In genomic region chr6:134162932-134163331, GRCh38 we compare ENCODE assay signal across 27 cellular contexts.
"Had no signal": no experiment of that assay in that cellular context is flagged by ENCODE, and none has a peak within 500 bp of the region (broad histone marks: within the 10 kb centered on the region; RNA-seq: fewer than 3 reads in every experiment).

No MANE protein-coding gene starts in this region.

- H3K27me3 ChIP-seq: esophagus squamous epithelium, heart right ventricle, pancreas, spleen, tibial nerve, vagina had no signal

- H3K4me1 ChIP-seq: esophagus squamous epithelium, heart right ventricle, left ventricle myocardium inferior, psoas muscle, spleen, tibial nerve, vagina had no signal

- H3K27ac Mint-ChIP-seq: activated B cell treated with CpG ODN at 0.5 μM for 24 hours; activated CD8-positive, alpha-beta memory T cell treated with anti-CD3 and anti-CD28 coated beads, Interleukin-2, amount 10 ng/mL, durations not matched to agents 7 days and 5 days; activated CD8-positive, alpha-beta T cell treated with anti-CD3 and anti-CD28 coated beads, Interleukin-2, amount 10 ng/mL, durations not matched to agents 7 days and 5 days; activated naive CD4-positive, alpha-beta T cell treated with anti-CD3 and anti-CD28 coated beads, Interleukin-2, amount 50 U/mL, for 24 hours; activated naive CD8-positive, alpha-beta T cell treated with anti-CD3 and anti-CD28 coated beads, Interleukin-2, amount 50 U/mL, for 24 hours; activated T-helper 2 cell treated with anti-CD3 and anti-CD28 coated beads, Interferon-gamma antibody, Interleukin-2, Interleukin-4, amounts not matched to agents 10 μg/mL and 5 μg/mL and 100 μg/mL, durations not matched to agents 14 hours and 24 hours and 36 hours had no signal

- DNase-seq: activated B cell treated with CpG ODN at 0.5 μM for 24 hours; activated CD8-positive, alpha-beta memory T cell treated with anti-CD3 and anti-CD28 coated beads, Interleukin-2, amount 10 ng/mL, durations not matched to agents 7 days and 5 days; activated CD8-positive, alpha-beta T cell treated with anti-CD3 and anti-CD28 coated beads, Interleukin-2, amount 10 ng/mL, durations not matched to agents 7 days and 5 days; activated naive CD8-positive, alpha-beta T cell treated with anti-CD3 and anti-CD28 coated beads, Interleukin-2, amount 50 U/mL, for 24 hours; activated T-cell treated with anti-CD3 and anti-CD28 coated beads, Interleukin-2, amount 50 U/mL, for 48 hours; amygdala; effector CD8-positive, alpha-beta T cell; esophagus squamous epithelium; foreskin melanocyte; heart right ventricle; left ventricle myocardium inferior; nucleus accumbens; pancreas; psoas muscle; spleen; stimulated activated naive CD4-positive, alpha-beta T cell; T-helper 2 cell had no signal

- H3K4me1 Mint-ChIP-seq: activated B cell treated with CpG ODN at 0.5 μM for 24 hours; activated CD8-positive, alpha-beta memory T cell treated with anti-CD3 and anti-CD28 coated beads, Interleukin-2, amount 10 ng/mL, durations not matched to agents 7 days and 5 days; activated naive CD4-positive, alpha-beta T cell treated with anti-CD3 and anti-CD28 coated beads, Interleukin-2, amount 50 U/mL, for 24 hours; activated naive CD8-positive, alpha-beta T cell treated with anti-CD3 and anti-CD28 coated beads, Interleukin-2, amount 50 U/mL, for 24 hours; central memory CD8-positive, alpha-beta T cell; neural crest cell had no signal

- FAIRE-seq: bronchial epithelial cell, colon, islet of Langerhans, pancreas had no signal

- H3K4me3 ChIP-seq: esophagus squamous epithelium, heart right ventricle, left ventricle myocardium inferior, pancreas, psoas muscle, spleen, tibial nerve, vagina had no signal

- H3K36me3 ChIP-seq: pancreas, vagina had no signal

- H3K9me3 Mint-ChIP-seq: activated B cell treated with CpG ODN at 0.5 μM for 24 hours; activated naive CD4-positive, alpha-beta T cell treated with anti-CD3 and anti-CD28 coated beads, Interleukin-2, amount 50 U/mL, for 24 hours; activated naive CD8-positive, alpha-beta T cell treated with anti-CD3 and anti-CD28 coated beads, Interleukin-2, amount 50 U/mL, for 24 hours; activated T-helper 2 cell treated with anti-CD3 and anti-CD28 coated beads, Interferon-gamma antibody, Interleukin-2, Interleukin-4, amounts not matched to agents 10 μg/mL and 5 μg/mL and 100 μg/mL, durations not matched to agents 14 hours and 24 hours and 36 hours; central memory CD8-positive, alpha-beta T cell had no signal

- ATAC-seq: activated CD8-positive, alpha-beta memory T cell treated with anti-CD3 and anti-CD28 coated beads, Interleukin-2, amount 10 ng/mL, durations not matched to agents 7 days and 5 days; activated CD8-positive, alpha-beta T cell treated with anti-CD3 and anti-CD28 coated beads, Interleukin-2, amount 10 ng/mL, durations not matched to agents 7 days and 5 days; activated naive CD8-positive, alpha-beta T cell treated with anti-CD3 and anti-CD28 coated beads, Interleukin-2, amount 50 U/mL, for 24 hours; psoas muscle had no signal

- H3K9me3 ChIP-seq: esophagus squamous epithelium, heart right ventricle, left ventricle myocardium inferior, pancreas, psoas muscle, spleen, tibial nerve, vagina had no signal

- H3K27me3 Mint-ChIP-seq: activated B cell treated with CpG ODN at 0.5 μM for 24 hours; activated CD8-positive, alpha-beta memory T cell treated with anti-CD3 and anti-CD28 coated beads, Interleukin-2, amount 10 ng/mL, durations not matched to agents 7 days and 5 days; activated naive CD4-positive, alpha-beta T cell treated with anti-CD3 and anti-CD28 coated beads, Interleukin-2, amount 50 U/mL, for 24 hours; activated naive CD8-positive, alpha-beta T cell treated with anti-CD3 and anti-CD28 coated beads, Interleukin-2, amount 50 U/mL, for 24 hours had no signal

- H3K36me3 Mint-ChIP-seq: activated CD8-positive, alpha-beta memory T cell treated with anti-CD3 and anti-CD28 coated beads, Interleukin-2, amount 10 ng/mL, durations not matched to agents 7 days and 5 days had no signal

- H3K27ac ChIP-seq: epithelial cell of prostate, esophagus squamous epithelium, heart right ventricle, left ventricle myocardium inferior, pancreas, psoas muscle, spleen, tibial nerve, vagina had no signal

- H3K4me3 Mint-ChIP-seq: activated B cell treated with CpG ODN at 0.5 μM for 24 hours; activated CD8-positive, alpha-beta memory T cell treated with anti-CD3 and anti-CD28 coated beads, Interleukin-2, amount 10 ng/mL, durations not matched to agents 7 days and 5 days; activated CD8-positive, alpha-beta T cell treated with anti-CD3 and anti-CD28 coated beads, Interleukin-2, amount 10 ng/mL, durations not matched to agents 7 days and 5 days; activated naive CD4-positive, alpha-beta T cell treated with anti-CD3 and anti-CD28 coated beads, Interleukin-2, amount 50 U/mL, for 24 hours; activated naive CD8-positive, alpha-beta T cell treated with anti-CD3 and anti-CD28 coated beads, Interleukin-2, amount 50 U/mL, for 24 hours; central memory CD8-positive, alpha-beta T cell; neural crest cell had no signal
